In genomic region chr11:63769044-63769718, GRCh38 we compare ENCODE assay signal across 8 cellular contexts. TPM values are rescaled to one million over a fixed set of nuclear protein-coding genes. Genes with fewer than 3 reads are reported as not detected.
DNase-seq lines count a peak whose midpoint lies in the region; ATAC-seq and TF ChIP-seq lines count a peak whose summit lies in the region.

No MANE protein-coding gene starts in this region.

- H3K36me3 Mint-ChIP-seq in CD14-positive monocyte (peaks cover 0 to 4% of the 10 kb centered on the region in 2 donors), progenitor cell of endocrine pancreas (ENCODE audit: insufficient read depth) (peaks cover 5% of the 10 kb centered on the region)
- peaks cover 7% of the 10 kb centered on the region for H3K36me3 Mint-ChIP-seq in activated T-helper 17 cell treated with anti-CD3 and anti-CD28 coated beads, Interleukin-2, amount 50 U/mL, for 72 hours (ENCODE audit: low read depth)

- intact Hi-C loops in CD14-positive monocyte (cut with micrococcal nuclease): loop anchor here (5.0 to 10.0 kb wide), 3 partner anchors 178 to 378 kb away; no protein-coding TSS in a partner anchor

- no peaks in the 10 kb centered on the region for H4K20me1 ChIP-seq in KMS-11 (ENCODE audit: insufficient read depth)

- H3K9ac ChIP-seq in KMS-11: no peak overlapping the region; the same call in 1 of the 2 replicates

- H3K4me2 ChIP-seq in KMS-11: peak overlapping the region; percentile 42; the same call in 1 of the 2 replicates

- H3K4me1 Mint-ChIP-seq in CD14-positive monocyte (peaks cover 16% of the 10 kb centered on the region), progenitor cell of endocrine pancreas (ENCODE audit: low read depth) (peaks cover 23% of the 10 kb centered on the region)
- H3K4me1 Mint-ChIP-seq in activated T-helper 17 cell treated with anti-CD3 and anti-CD28 coated beads, Interleukin-2, amount 50 U/mL, for 72 hours: peaks cover 8% of the 10 kb centered on the region

- TF ChIP-seq CTCF in CD14-positive monocyte (IDR thresholded peaks at IDR 0.05) (no peak), KMS-11 (conservative IDR thresholded peaks at IDR 0.05; ENCODE audit: low read depth, low read length) (no peak), progenitor cell of endocrine pancreas (IDR thresholded peaks at IDR 0.05; ENCODE audit: unreplicated experiment) (no peak)

- peaks cover 6% of the 10 kb centered on the region; the same call in 1 of the 2 replicates for H3K79me2 ChIP-seq in KMS-11 (ENCODE audit: insufficient read depth, low read depth)

- no peaks in the 10 kb centered on the region for H3K36me3 ChIP-seq in KMS-11 (ENCODE audit: insufficient read depth)

- H3K27me3 Mint-ChIP-seq in CD14-positive monocyte (ENCODE audit: low read depth in 3 of 3) (peaks cover 24 to 51% (median 33%) of the 10 kb centered on the region in 3 donors), progenitor cell of endocrine pancreas (peaks cover 21% of the 10 kb centered on the region)
- H3K27me3 Mint-ChIP-seq in activated T-helper 17 cell treated with anti-CD3 and anti-CD28 coated beads, Interleukin-2, amount 50 U/mL, for 72 hours: peaks cover 8% of the 10 kb centered on the region

- no peak overlapping the region for H3K4me3 ChIP-seq in KMS-11 (IDR thresholded peaks at IDR 0.05; ENCODE audit: insufficient read depth, low read depth, low read length)

- H3K27ac Mint-ChIP-seq in CD14-positive monocyte (no peak overlapping the region), progenitor cell of endocrine pancreas (no peak overlapping the region)
- no peak overlapping the region for H3K27ac Mint-ChIP-seq in activated T-helper 17 cell treated with anti-CD3 and anti-CD28 coated beads, Interleukin-2, amount 50 U/mL, for 72 hours

- no peaks in the 10 kb centered on the region; the same call in 1 of the 2 replicates for H3K27me3 ChIP-seq in KMS-11 (ENCODE audit: insufficient read depth, low read depth)

- no peaks in the 10 kb centered on the region for H3K4me1 ChIP-seq in KMS-11 (ENCODE audit: low read depth, poor library complexity, severe bottlenecking)

- no peak overlapping the region for H3K27ac ChIP-seq in KMS-11

- peak; percentile 37 for ATAC-seq in GM19395 (IDR thresholded peaks at IDR 0.05; ENCODE audit: unreplicated experiment)
- peak; percentile 33 for ATAC-seq in activated T-helper 17 cell treated with anti-CD3 and anti-CD28 coated beads, Interleukin-2, amount 50 U/mL, for 72 hours (replicated peaks)

- DNase-seq in CD14-positive monocyte (ENCODE audit: low spot score): no peak
- DNase-seq in glomerular visceral epithelial cell (ENCODE audit: extremely low spot score): peak; percentile 36
- DNase-seq in progenitor cell of endocrine pancreas (ENCODE audit: low spot score, unreplicated experiment): no peak
- DNase-seq in NCI-H774 (lab: John Stamatoyannopoulos, UW): no peak
- DNase-seq in GDM1 (lab: John Stamatoyannopoulos, UW): no peak

- H3K4me3 Mint-ChIP-seq in CD14-positive monocyte: peak overlapping the region; percentile 52 to 59
- no peak overlapping the region for H3K4me3 Mint-ChIP-seq in activated T-helper 17 cell treated with anti-CD3 and anti-CD28 coated beads, Interleukin-2, amount 50 U/mL, for 72 hours
- peak overlapping the region; percentile 42 for H3K4me3 Mint-ChIP-seq in progenitor cell of endocrine pancreas (ENCODE audit: low read depth)

- H2AFZ ChIP-seq in KMS-11 (ENCODE audit: low read depth): peak overlapping the region; percentile 82

- peaks cover 0 to 11% (median 4%) of the 10 kb centered on the region in 7 donors for H3K9me3 Mint-ChIP-seq in CD14-positive monocyte
- no peaks in the 10 kb centered on the region for H3K9me3 Mint-ChIP-seq in activated T-helper 17 cell treated with anti-CD3 and anti-CD28 coated beads, Interleukin-2, amount 50 U/mL, for 72 hours
- H3K9me3 Mint-ChIP-seq in progenitor cell of endocrine pancreas (ENCODE audit: low read depth): no peaks in the 10 kb centered on the region

RNA-seq across cellular contexts. Expression of gene ZFTA, which starts 0.6 kb away (rescaled TPM):
- not detected for polyA plus RNA-seq in CD14-positive monocyte
- 1 to 10 TPM in 1 of 2 donors, under 1 TPM in 1; 0.45 to 1.3 TPM for total RNA-seq in activated T-helper 17 cell treated with anti-CD3 and anti-CD28 coated beads, Interleukin-2, amount 50 U/mL, for 72 hours
- total RNA-seq in progenitor cell of endocrine pancreas: 46.8 and 53.6 TPM in 2 replicates

RNA-seq across cellular contexts. Expression of gene SPINDOC, which starts 44.1 kb away (rescaled TPM):
- under 1 TPM; 0.10 to 0.20 TPM for polyA plus RNA-seq in CD14-positive monocyte
- 10 to 100 TPM; 26.0 to 51.8 TPM for total RNA-seq in activated T-helper 17 cell treated with anti-CD3 and anti-CD28 coated beads, Interleukin-2, amount 50 U/mL, for 72 hours
- 75.3 and 77.8 TPM in 2 replicates for total RNA-seq in progenitor cell of endocrine pancreas

Comparison
In these comparisons a context has a peak if more than half of its experiments do, and no peak if none do; other contexts are left out.
1. RNA of gene ZFTA, which starts 0.6 kb away (total RNA-seq): 46.8 to 53.6 TPM in progenitor cell of endocrine pancreas; 0.45 to 1.3 TPM in activated T-helper 17 cell treated with anti-CD3 and anti-CD28 coated beads, Interleukin-2, amount 50 U/mL, for 72 hours; every median in the first group is over 10 times any median in the second.